1 cellular context compared by ENCODE assay signal in the genomic region with DNA sequence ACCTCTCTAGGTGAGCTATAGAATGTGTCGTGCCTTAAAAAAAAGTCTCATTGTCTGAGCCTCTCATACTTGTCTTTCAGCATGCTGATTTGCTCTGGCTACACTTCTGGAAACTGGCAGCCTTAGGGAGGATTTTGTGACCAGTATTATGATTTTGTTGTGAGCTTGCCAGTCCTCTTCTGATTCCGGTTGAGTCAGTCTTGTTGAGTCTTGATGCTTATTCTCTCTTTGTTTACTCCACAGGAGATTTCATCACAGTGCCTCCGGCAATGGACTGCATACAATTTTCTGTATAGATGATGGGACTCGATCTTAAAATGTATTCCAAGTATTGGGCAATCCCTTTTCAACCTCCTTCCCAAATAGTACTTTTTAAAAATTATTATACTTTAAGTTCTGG.
TF ChIP-seq lines count a peak whose summit lies in the region.

No MANE protein-coding gene starts in this region.

TF ChIP-seq in GM23338, 12 proteins besides CTCF, POLR2A, EP300 and RAD21 (continued from another document):
- TF ChIP-seq, protein P1, sequence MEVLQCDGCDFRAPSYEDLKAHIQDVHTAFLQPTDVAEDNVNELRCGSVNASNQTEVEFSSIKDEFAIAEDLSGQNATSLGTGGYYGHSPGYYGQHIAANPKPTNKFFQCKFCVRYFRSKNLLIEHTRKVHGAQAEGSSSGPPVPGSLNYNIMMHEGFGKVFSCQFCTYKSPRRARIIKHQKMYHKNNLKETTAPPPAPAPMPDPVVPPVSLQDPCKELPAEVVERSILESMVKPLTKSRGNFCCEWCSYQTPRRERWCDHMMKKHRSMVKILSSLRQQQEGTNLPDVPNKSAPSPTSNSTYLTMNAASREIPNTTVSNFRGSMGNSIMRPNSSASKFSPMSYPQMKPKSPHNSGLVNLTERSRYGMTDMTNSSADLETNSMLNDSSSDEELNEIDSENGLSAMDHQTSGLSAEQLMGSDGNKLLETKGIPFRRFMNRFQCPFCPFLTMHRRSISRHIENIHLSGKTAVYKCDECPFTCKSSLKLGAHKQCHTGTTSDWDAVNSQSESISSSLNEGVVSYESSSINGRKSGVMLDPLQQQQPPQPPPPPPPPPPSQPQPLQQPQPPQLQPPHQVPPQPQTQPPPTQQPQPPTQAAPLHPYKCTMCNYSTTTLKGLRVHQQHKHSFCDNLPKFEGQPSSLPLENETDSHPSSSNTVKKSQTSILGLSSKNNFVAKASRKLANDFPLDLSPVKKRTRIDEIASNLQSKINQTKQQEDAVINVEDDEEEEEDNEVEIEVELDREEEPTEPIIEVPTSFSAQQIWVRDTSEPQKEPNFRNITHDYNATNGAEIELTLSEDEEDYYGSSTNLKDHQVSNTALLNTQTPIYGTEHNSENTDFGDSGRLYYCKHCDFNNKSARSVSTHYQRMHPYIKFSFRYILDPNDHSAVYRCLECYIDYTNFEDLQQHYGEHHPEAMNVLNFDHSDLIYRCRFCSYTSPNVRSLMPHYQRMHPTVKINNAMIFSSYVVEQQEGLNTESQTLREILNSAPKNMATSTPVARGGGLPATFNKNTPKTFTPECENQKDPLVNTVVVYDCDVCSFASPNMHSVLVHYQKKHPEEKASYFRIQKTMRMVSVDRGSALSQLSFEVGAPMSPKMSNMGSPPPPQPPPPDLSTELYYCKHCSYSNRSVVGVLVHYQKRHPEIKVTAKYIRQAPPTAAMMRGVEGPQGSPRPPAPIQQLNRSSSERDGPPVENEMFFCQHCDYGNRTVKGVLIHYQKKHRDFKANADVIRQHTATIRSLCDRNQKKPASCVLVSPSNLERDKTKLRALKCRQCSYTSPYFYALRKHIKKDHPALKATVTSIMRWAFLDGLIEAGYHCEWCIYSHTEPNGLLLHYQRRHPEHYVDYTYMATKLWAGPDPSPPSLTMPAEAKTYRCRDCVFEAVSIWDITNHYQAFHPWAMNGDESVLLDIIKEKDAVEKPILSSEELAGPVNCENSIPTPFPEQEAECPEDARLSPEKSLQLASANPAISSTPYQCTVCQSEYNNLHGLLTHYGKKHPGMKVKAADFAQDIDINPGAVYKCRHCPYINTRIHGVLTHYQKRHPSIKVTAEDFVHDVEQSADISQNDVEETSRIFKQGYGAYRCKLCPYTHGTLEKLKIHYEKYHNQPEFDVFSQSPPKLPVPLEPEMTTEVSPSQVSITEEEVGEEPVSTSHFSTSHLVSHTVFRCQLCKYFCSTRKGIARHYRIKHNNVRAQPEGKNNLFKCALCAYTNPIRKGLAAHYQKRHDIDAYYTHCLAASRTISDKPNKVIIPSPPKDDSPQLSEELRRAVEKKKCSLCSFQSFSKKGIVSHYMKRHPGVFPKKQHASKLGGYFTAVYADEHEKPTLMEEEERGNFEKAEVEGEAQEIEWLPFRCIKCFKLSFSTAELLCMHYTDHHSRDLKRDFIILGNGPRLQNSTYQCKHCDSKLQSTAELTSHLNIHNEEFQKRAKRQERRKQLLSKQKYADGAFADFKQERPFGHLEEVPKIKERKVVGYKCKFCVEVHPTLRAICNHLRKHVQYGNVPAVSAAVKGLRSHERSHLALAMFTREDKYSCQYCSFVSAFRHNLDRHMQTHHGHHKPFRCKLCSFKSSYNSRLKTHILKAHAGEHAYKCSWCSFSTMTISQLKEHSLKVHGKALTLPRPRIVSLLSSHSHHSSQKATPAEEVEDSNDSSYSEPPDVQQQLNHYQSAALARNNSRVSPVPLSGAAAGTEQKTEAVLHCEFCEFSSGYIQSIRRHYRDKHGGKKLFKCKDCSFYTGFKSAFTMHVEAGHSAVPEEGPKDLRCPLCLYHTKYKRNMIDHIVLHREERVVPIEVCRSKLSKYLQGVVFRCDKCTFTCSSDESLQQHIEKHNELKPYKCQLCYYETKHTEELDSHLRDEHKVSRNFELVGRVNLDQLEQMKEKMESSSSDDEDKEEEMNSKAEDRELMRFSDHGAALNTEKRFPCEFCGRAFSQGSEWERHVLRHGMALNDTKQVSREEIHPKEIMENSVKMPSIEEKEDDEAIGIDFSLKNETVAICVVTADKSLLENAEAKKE (CRISPR knock-in tag; IDR thresholded peaks at IDR 0.05): no peak
- TF ChIP-seq ZNF331 (CRISPR knock-in tag; IDR thresholded peaks at IDR 0.05; ENCODE audit: low read depth) (no peak), EZH2 (IDR thresholded peaks at IDR 0.05; ENCODE audit: low read depth, unreplicated experiment) (no peak)
